Comparison of ENCODE assay signal across 31 cellular contexts in genomic region chr12:75894965-75895754, GRCh38.
"Had no signal": no experiment of that assay in that cellular context is flagged by ENCODE, and none has a peak within 500 bp of the region (broad histone marks: within the 10 kb centered on the region; RNA-seq: fewer than 3 reads in every experiment).

No MANE protein-coding gene starts in this region.

- H3K4me3 ChIP-seq: adrenal gland, body of pancreas, breast epithelium, MG63, SJCRH30 had no signal

- H3K9me3 Mint-ChIP-seq: activated CD4-positive, alpha-beta T cell treated with anti-CD3 and anti-CD28 coated beads, Interleukin-2, amount 10 ng/mL, durations not matched to agents 7 days and 5 days; activated naive CD4-positive, alpha-beta T cell treated with anti-CD3 and anti-CD28 coated beads, Interleukin-2, amount 50 U/mL, for 24 hours; activated T-cell treated with anti-CD3 and anti-CD28 coated beads, Interleukin-2, amount 50 U/mL, for 24 hours; activated T-helper 2 cell treated with anti-CD3 and anti-CD28 coated beads, Interferon-gamma antibody, Interleukin-2, Interleukin-4, amounts not matched to agents 10 μg/mL and 5 μg/mL and 100 μg/mL, durations not matched to agents 14 hours and 24 hours and 36 hours; T-helper 1 cell treated with Interleukin-12 subunit alpha and Interleukin-12 subunit beta and Interleukin-4 antibody, amounts not matched to agents 30 μg/mL and 1 μg/mL, for 36 hours; T-helper 2 cell treated with Interferon-gamma antibody and Interleukin-4, amounts not matched to agents 5 μg/mL and 100 μg/mL, for 36 hours had no signal

- H3K27ac Mint-ChIP-seq: activated CD4-positive, alpha-beta T cell treated with anti-CD3 and anti-CD28 coated beads for 36 hours; activated CD4-positive, alpha-beta T cell treated with anti-CD3 and anti-CD28 coated beads, Interleukin-2, amount 10 ng/mL, durations not matched to agents 7 days and 5 days; activated CD8-positive, alpha-beta T cell treated with anti-CD3 and anti-CD28 coated beads, Interleukin-2, amount 10 ng/mL, durations not matched to agents 7 days and 5 days; activated naive CD4-positive, alpha-beta T cell treated with anti-CD3 and anti-CD28 coated beads, Interleukin-2, amount 50 U/mL, for 24 hours; activated T-cell treated with anti-CD3 and anti-CD28 coated beads, Interleukin-2, amount 50 U/mL, for 24 hours; activated T-helper 2 cell treated with anti-CD3 and anti-CD28 coated beads, Interferon-gamma antibody, Interleukin-2, Interleukin-4, amounts not matched to agents 10 μg/mL and 5 μg/mL and 100 μg/mL, durations not matched to agents 14 hours and 24 hours and 36 hours; T-helper 1 cell treated with Interleukin-12 subunit alpha and Interleukin-12 subunit beta and Interleukin-4 antibody, amounts not matched to agents 30 μg/mL and 1 μg/mL, for 36 hours; T-helper 2 cell treated with Interferon-gamma antibody and Interleukin-4, amounts not matched to agents 5 μg/mL and 100 μg/mL, for 36 hours had no signal

- FAIRE-seq: astrocyte, TTC549 had no signal

- H3K4me1 ChIP-seq: adrenal gland, body of pancreas, breast epithelium had no signal

- H3K4me3 Mint-ChIP-seq: activated CD4-positive, alpha-beta T cell treated with anti-CD3 and anti-CD28 coated beads for 36 hours; activated CD4-positive, alpha-beta T cell treated with anti-CD3 and anti-CD28 coated beads, Interleukin-2, amount 10 ng/mL, durations not matched to agents 7 days and 5 days; activated CD8-positive, alpha-beta T cell treated with anti-CD3 and anti-CD28 coated beads, Interleukin-2, amount 10 ng/mL, durations not matched to agents 7 days and 5 days; activated naive CD4-positive, alpha-beta T cell treated with anti-CD3 and anti-CD28 coated beads, Interleukin-2, amount 50 U/mL, for 24 hours; activated T-cell treated with anti-CD3 and anti-CD28 coated beads, Interleukin-2, amount 50 U/mL, for 24 hours; T-helper 1 cell treated with Interleukin-12 subunit alpha and Interleukin-12 subunit beta and Interleukin-4 antibody, amounts not matched to agents 30 μg/mL and 1 μg/mL, for 36 hours; T-helper 2 cell treated with Interferon-gamma antibody and Interleukin-4, amounts not matched to agents 5 μg/mL and 100 μg/mL, for 36 hours had no signal

- DNase-seq: activated CD4-positive, alpha-beta T cell treated with anti-CD3 and anti-CD28 coated beads for 36 hours; activated CD4-positive, alpha-beta T cell treated with anti-CD3 and anti-CD28 coated beads, Interleukin-2, amount 10 ng/mL, durations not matched to agents 7 days and 5 days; activated CD4-positive, alpha-beta T cell treated with anti-CD3 and anti-CD28 coated beads, Interleukin-2, amount 50 U/mL, for 48 hours; activated CD8-positive, alpha-beta T cell treated with anti-CD3 and anti-CD28 coated beads, Interleukin-2, amount 10 ng/mL, durations not matched to agents 7 days and 5 days; activated gamma-delta T cell; activated naive CD4-positive, alpha-beta T cell treated with Interleukin-2 at 50 U/mL for 16 hours; activated T-cell treated with anti-CD3 and anti-CD28 coated beads, Interleukin-2, amount 50 U/mL, for 24 hours; adrenal gland; body of pancreas; central memory CD4-positive, alpha-beta T cell; Karpas-422; MG63; NCI-H1048; NCI-H1105 treated with DMSO at 0.1 percent for 48 hours; NCI-H1436; NCI-H1694; NCI-H1930; NCI-H2081 treated with DMSO at 0.1 percent for 48 hours; NCI-H345; NCI-H524 treated with DMSO at 0.1 percent for 48 hours; SHP77; SJCRH30; SK-N-SH had no signal

- ATAC-seq: activated CD4-positive, alpha-beta T cell treated with anti-CD3 and anti-CD28 coated beads for 36 hours; activated CD4-positive, CD25-positive, alpha-beta regulatory T cell treated with anti-CD3 and anti-CD28 coated beads, Interleukin-2, amount 50 U/mL, for 24 hours; activated CD8-positive, alpha-beta T cell treated with anti-CD3 and anti-CD28 coated beads, Interleukin-2, amount 10 ng/mL, durations not matched to agents 7 days and 5 days; body of pancreas had no signal

- H3K9me3 ChIP-seq: adrenal gland, body of pancreas, breast epithelium, MG63, SJCRH30, SK-N-SH had no signal

- H3K9me2 ChIP-seq: SK-N-SH had no signal

- H3K27me3 ChIP-seq: adrenal gland, body of pancreas, breast epithelium, MG63, SJCRH30 had no signal

- H3K36me3 ChIP-seq: adrenal gland, breast epithelium, MG63, SJCRH30 had no signal

- H3K9ac ChIP-seq: SK-N-SH had no signal

- H3K4me1 Mint-ChIP-seq: activated CD4-positive, alpha-beta T cell treated with anti-CD3 and anti-CD28 coated beads for 36 hours; activated CD4-positive, alpha-beta T cell treated with anti-CD3 and anti-CD28 coated beads, Interleukin-2, amount 10 ng/mL, durations not matched to agents 7 days and 5 days; activated naive CD4-positive, alpha-beta T cell treated with anti-CD3 and anti-CD28 coated beads, Interleukin-2, amount 50 U/mL, for 24 hours had no signal

- H3K27ac ChIP-seq: adrenal gland, body of pancreas, breast epithelium, SJCRH30 had no signal

- H3K36me3 Mint-ChIP-seq: activated naive CD4-positive, alpha-beta T cell treated with anti-CD3 and anti-CD28 coated beads, Interleukin-2, amount 50 U/mL, for 24 hours had no signal

- H3K4me2 ChIP-seq: SK-N-SH had no signal
